In genomic region chr2:150091896-150092295, GRCh38 we compare ENCODE assay signal across 22 cellular contexts.
DNase-seq lines count a peak whose midpoint lies in the region; TF ChIP-seq lines count a peak whose summit lies in the region.
"Had no signal": no experiment of that assay in that cellular context is flagged by ENCODE, and none has a peak within 500 bp of the region (broad histone marks: within the 10 kb centered on the region; RNA-seq: fewer than 3 reads in every experiment).

No MANE protein-coding gene starts in this region.

- in situ Hi-C loops in G401 (cut with HindIII; ENCODE audit: low sequenced_read_pairs): no loop called here

- H3K36me3 Mint-ChIP-seq in endodermal cell (ENCODE audit: low read depth): no peaks in the 10 kb centered on the region
- H3K36me3 Mint-ChIP-seq: CD8-positive, alpha-beta T cell; IgD-negative memory B cell had no signal

- no peak overlapping the region for H3K4me3 Mint-ChIP-seq in endodermal cell
- H3K4me3 Mint-ChIP-seq: B cell; CD8-positive, alpha-beta T cell; IgD-negative memory B cell had no signal

- no peak overlapping the region for H3K9ac ChIP-seq in endodermal cell (ENCODE audit: extremely low read depth, low read length, poor library complexity, severe bottlenecking)
- H3K9ac ChIP-seq: KMS-11 had no signal

- H3K9me3 Mint-ChIP-seq in endodermal cell: no peaks in the 10 kb centered on the region
- H3K9me3 Mint-ChIP-seq: CD8-positive, alpha-beta T cell had no signal

- no peaks in the 10 kb centered on the region for H3K9me3 ChIP-seq in endodermal cell (ENCODE audit: control insufficient read depth, low read length)
- H3K9me3 ChIP-seq: A549 had no signal

- peak overlapping the region; percentile 25 for H3K27ac ChIP-seq in endodermal cell (ENCODE audit: low read depth, low read length)
- H3K27ac ChIP-seq: A549, C4-2B, KMS-11 had no signal

- no peaks in the 10 kb centered on the region for H3K4me1 Mint-ChIP-seq in endodermal cell
- H3K4me1 Mint-ChIP-seq: B cell, IgD-negative memory B cell had no signal

- no peak overlapping the region for H3K4me3 ChIP-seq in endodermal cell (ENCODE audit: low read length)
- H3K4me3 ChIP-seq: A549 had no signal

- H3K27me3 ChIP-seq in endodermal cell (ENCODE audit: control insufficient read depth, insufficient read depth, low read length, poor library complexity, severe bottlenecking): no peaks in the 10 kb centered on the region

- no peak overlapping the region for H3K27ac Mint-ChIP-seq in endodermal cell
- H3K27ac Mint-ChIP-seq: B cell; CD8-positive, alpha-beta T cell; IgD-negative memory B cell had no signal

- no peaks in the 10 kb centered on the region for H3K36me3 ChIP-seq in endodermal cell (ENCODE audit: control insufficient read depth, insufficient read depth, low read length)

- 82 to 89% methylated on average over 4 of the region's 4 CpGs for WGBS in endodermal cell (ENCODE audit: insufficient coverage in 1 of 2, insufficient read length in 1 of 2), 2 experiments

- peak; percentile 74 for DNase-seq in G401 (ENCODE audit: low spot score)
- DNase-seq in LHCN-M2 (ENCODE audit: low read depth): peak; percentile 72
- DNase-seq in endodermal cell: no peak
- peak; percentile 53 for DNase-seq in retina
- DNase-seq in nucleus accumbens (lab: John Stamatoyannopoulos, UW): no peak
- DNase-seq in Ammon's horn (ENCODE audit: low spot score): no peak
- DNase-seq in EL: no peak
- DNase-seq: CD8-positive, alpha-beta T cell; DMS 273 treated with DMSO at 0.1 percent for 48 hours; DMS79; NCI-H1048; NCI-H1694; NCI-H2029 treated with DMSO at 0.1 percent for 48 hours; NCI-H2171; NCI-H82; NK-92 treated with Interleukin-12 subunit alpha and Interleukin-12 subunit beta, amount 100 ng/mL, for 24 hours; PC-3 had no signal

- no peak for TF ChIP-seq CTCF in endodermal cell (conservative IDR thresholded peaks at IDR 0.05)

- no peaks in the 10 kb centered on the region for H3K27me3 Mint-ChIP-seq in endodermal cell (ENCODE audit: insufficient read depth)
- H3K27me3 Mint-ChIP-seq: B cell, IgD-negative memory B cell had no signal

- no peaks in the 10 kb centered on the region for H3K4me1 ChIP-seq in endodermal cell (ENCODE audit: control insufficient read depth, insufficient read depth, low read length)

Comparison
In these comparisons a context has a peak if more than half of its experiments do, and no peak if none do; other contexts are left out.
1. DNase-seq: peak in G401 (single experiment), LHCN-M2 (single experiment) and retina (single experiment); none in endodermal cell (single experiment), nucleus accumbens (0 of 56), Ammon's horn (single experiment) and EL (single experiment).